In genomic region chr2:46862430-46862829, GRCh38 we compare ENCODE assay signal across 21 cellular contexts.
"Had no signal": no experiment of that assay in that cellular context is flagged by ENCODE, and none has a peak within 500 bp of the region (broad histone marks: within the 10 kb centered on the region; RNA-seq: fewer than 3 reads in every experiment).

No MANE protein-coding gene starts in this region.

- H3K4me1 ChIP-seq: neural progenitor cell had no signal

- H3K4me1 Mint-ChIP-seq: activated CD4-positive, alpha-beta T cell treated with anti-CD3 and anti-CD28 coated beads for 36 hours; WTC11 had no signal

- H3K27ac ChIP-seq: esophagus muscularis mucosa, neural progenitor cell, pancreas, thyroid gland had no signal

- ATAC-seq: activated CD4-positive, alpha-beta T cell treated with anti-CD3 and anti-CD28 coated beads for 36 hours; activated naive CD4-positive, alpha-beta T cell treated with anti-CD3 and anti-CD28 coated beads, Interleukin-2, amount 50 U/mL, for 72 hours; mucosa of descending colon; sciatic nerve; WTC11 had no signal

- H3K4me3 ChIP-seq: esophagus muscularis mucosa, mucosa of descending colon, neural progenitor cell, pancreas, thyroid gland had no signal

- H3K27ac Mint-ChIP-seq: activated CD4-positive, alpha-beta T cell treated with anti-CD3 and anti-CD28 coated beads for 36 hours; activated naive CD4-positive, alpha-beta T cell treated with anti-CD3 and anti-CD28 coated beads, Interleukin-2, amount 50 U/mL, for 72 hours; activated T-helper 1 cell treated with anti-CD3 and anti-CD28 coated beads, Interleukin-12 subunit alpha, Interleukin-12 subunit beta, Interleukin-2, Interleukin-4 antibody, amounts not matched to agents 30 ng/mL and 10 ng/mL and 1 ng/mL, durations not matched to agents 14 hours and 24 hours and 36 hours; dendritic cell treated with granulocyte-macrophage colony-stimulating factor and Interleukin-4, amounts not matched to agents 40 ng/mL and 50 ng/mL, for 4 days; naive B cell; neural progenitor cell; WTC11 had no signal

- H3K27me3 Mint-ChIP-seq: activated CD4-positive, alpha-beta T cell treated with anti-CD3 and anti-CD28 coated beads for 36 hours had no signal

- DNase-seq: activated CD4-positive, alpha-beta T cell treated with anti-CD3 and anti-CD28 coated beads for 36 hours; activated CD4-positive, alpha-beta T cell treated with anti-CD3 and anti-CD28 coated beads, Interleukin-2, amount 50 U/mL, for 48 hours; activated gamma-delta T cell treated with Interleukin-2 at 50 U/mL for 16 hours; activated T-cell treated with anti-CD3 and anti-CD28 coated beads for 4 hours; amniotic stem cell; effector CD8-positive, alpha-beta T cell; hippocampal formation; mucosa of descending colon; naive B cell; pancreas; stimulated activated CD4-positive, alpha-beta T cell treated with anti-CD3 and anti-CD28 coated beads, Interleukin-2, amount 100 ng/mL, for 24 hours; stimulated activated naive CD4-positive, alpha-beta T cell treated with Interleukin-2 at 50 U/mL for 16 hours; SW 1271; thyroid gland had no signal

- H3K4me3 Mint-ChIP-seq: activated CD4-positive, alpha-beta T cell treated with anti-CD3 and anti-CD28 coated beads for 36 hours; activated T-helper 1 cell treated with anti-CD3 and anti-CD28 coated beads, Interleukin-12 subunit alpha, Interleukin-12 subunit beta, Interleukin-2, Interleukin-4 antibody, amounts not matched to agents 30 ng/mL and 10 ng/mL and 1 ng/mL, durations not matched to agents 14 hours and 24 hours and 36 hours; dendritic cell treated with granulocyte-macrophage colony-stimulating factor and Interleukin-4, amounts not matched to agents 40 ng/mL and 50 ng/mL, for 4 days; neural progenitor cell; WTC11 had no signal

- H3K36me3 ChIP-seq: esophagus muscularis mucosa, neural progenitor cell, pancreas, thyroid gland had no signal

- H3K27me3 ChIP-seq: esophagus muscularis mucosa, neural progenitor cell, pancreas, thyroid gland had no signal

- H3K9me3 ChIP-seq: pancreas, thyroid gland had no signal

- H3K36me3 Mint-ChIP-seq: neural progenitor cell had no signal
